12 cellular contexts compared by ENCODE assay signal in genomic region chr3:183295211-183295610, GRCh38. TPM values are rescaled to one million over a fixed set of nuclear protein-coding genes. Genes with fewer than 3 reads are reported as not detected.
DNase-seq lines count a peak whose midpoint lies in the region; ATAC-seq and TF ChIP-seq lines count a peak whose summit lies in the region.
"Had no signal": no experiment of that assay in that cellular context is flagged by ENCODE, and none has a peak within 500 bp of the region (broad histone marks: within the 10 kb centered on the region; RNA-seq: fewer than 3 reads in every experiment).

No MANE protein-coding gene starts in this region.

- peaks cover 3% of the 10 kb centered on the region for H3K4me1 Mint-ChIP-seq in T-helper 17 cell

- no peak overlapping the region for H3K4me3 ChIP-seq in foreskin fibroblast (ENCODE audit: low read depth in 1 of 2, low read length in 2 of 2)

- ATAC-seq in T-helper 17 cell (no peak), GM19324 (IDR thresholded peaks at IDR 0.05; ENCODE audit: low FRiP score, unreplicated experiment) (no peak), HG03457 (IDR thresholded peaks at IDR 0.05; ENCODE audit: unreplicated experiment) (no peak)

- no peak overlapping the region for H3K4me3 Mint-ChIP-seq in T-helper 17 cell
- H3K4me3 Mint-ChIP-seq: IgD-negative memory B cell had no signal

- H3K27ac Mint-ChIP-seq in T-helper 17 cell = peak overlapping the region; percentile 56

- no peaks in the 10 kb centered on the region for H3K9me3 ChIP-seq in T-helper 17 cell (ENCODE audit: control insufficient read depth, low read length, poor library complexity, severe bottlenecking)

- no peak for TF ChIP-seq CTCF in foreskin fibroblast (IDR thresholded peaks at IDR 0.05; ENCODE audit: low read depth, low read length)

- peaks cover 13% of the 10 kb centered on the region for H3K36me3 Mint-ChIP-seq in T-helper 17 cell (ENCODE audit: low read depth)

- no peaks in the 10 kb centered on the region for H3K27me3 Mint-ChIP-seq in T-helper 17 cell

- DNase-seq in HuH-7 (ENCODE audit: low spot score) (peak; percentile 37), T-helper 17 cell (no peak), foreskin fibroblast (peak; percentile 92 to 96), stromal cell of bone marrow (ENCODE audit: low read depth) (peak; percentile 81), NCI-H146 treated with DMSO at 0.1 percent for 48 hours (lab: John Stamatoyannopoulos, UW; ENCODE audit: unreplicated experiment) (no peak)
- DNase-seq: activated CD8-positive, alpha-beta memory T cell treated with anti-CD3 and anti-CD28 coated beads for 24 hours; cortex of kidney; GOT3; RPMI8226 had no signal

RNA-seq across cellular contexts. Expression of gene B3GNT5, which starts 42.2 kb away (rescaled TPM):
- total RNA-seq in T-helper 17 cell = 1 to 10 TPM; 1.6 to 2.1 TPM

Comparison
In these comparisons a context has a peak if more than half of its experiments do, and no peak if none do; other contexts are left out.
1. DNase-seq: peak in HuH-7 (single experiment), foreskin fibroblast (2 of 2) and stromal cell of bone marrow (single experiment); none in T-helper 17 cell (0 of 3) and NCI-H146 treated with DMSO at 0.1 percent for 48 hours (single experiment).